ENCODE assay signal across 28 cellular contexts in the genomic region with DNA sequence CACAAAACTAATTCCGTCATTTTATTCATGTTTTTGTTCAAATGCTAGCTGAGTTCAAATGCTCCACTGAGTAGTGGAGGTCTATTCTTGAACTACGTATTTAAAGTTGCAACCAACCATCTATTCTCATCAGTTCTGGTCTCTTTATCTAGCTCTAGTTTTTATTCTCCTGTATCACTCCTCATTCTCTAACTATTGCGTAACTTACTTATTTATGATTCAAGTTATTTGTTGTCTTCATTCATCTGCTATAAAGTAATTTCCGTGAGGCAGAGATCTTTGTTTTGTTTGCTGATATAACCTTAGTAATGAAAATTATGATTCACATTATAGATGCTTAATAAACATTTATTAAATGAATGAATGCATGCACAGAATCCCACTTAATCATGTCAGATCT.
"Had no signal": no experiment of that assay in that cellular context is flagged by ENCODE, and none has a peak within 500 bp of the region (broad histone marks: within the 10 kb centered on the region; RNA-seq: fewer than 3 reads in every experiment).

No MANE protein-coding gene starts in this region.

- H3K9me3 ChIP-seq: ascending aorta, esophagus muscularis mucosa had no signal

- ATAC-seq: activated naive CD4-positive, alpha-beta T cell treated with anti-CD3 and anti-CD28 coated beads, Interleukin-2, amount 50 U/mL, for 72 hours; activated T-cell treated with anti-CD3 and anti-CD28 coated beads, Interleukin-2, amount 50 U/mL, for 72 hours; gastroesophageal sphincter had no signal

- H3K36me3 ChIP-seq: ascending aorta, breast epithelium, esophagus muscularis mucosa, gastroesophageal sphincter had no signal

- H3K4me3 ChIP-seq: ascending aorta, breast epithelium, coronary artery, dorsolateral prefrontal cortex, esophagus muscularis mucosa, gastroesophageal sphincter had no signal

- H3K4me1 ChIP-seq: ascending aorta, breast epithelium, esophagus muscularis mucosa, gastroesophageal sphincter had no signal

- DNase-seq: activated CD4-positive, alpha-beta memory T cell treated with anti-CD3 and anti-CD28 coated beads, Interleukin-2, amount 10 ng/mL, durations not matched to agents 7 days and 5 days; activated CD4-positive, alpha-beta T cell treated with anti-CD3 and anti-CD28 coated beads for 1 hour; activated CD4-positive, alpha-beta T cell treated with anti-CD3 and anti-CD28 coated beads for 4 hours; activated CD4-positive, alpha-beta T cell treated with anti-CD3 and anti-CD28 coated beads, Interleukin-2, amount 10 ng/mL, durations not matched to agents 7 days and 5 days; activated CD4-positive, alpha-beta T cell treated with anti-CD3 and anti-CD28 coated beads, Interleukin-2, amount 50 U/mL, for 4 hours; activated CD4-positive, CD25-positive, alpha-beta regulatory T cell; activated CD8-positive, alpha-beta memory T cell treated with anti-CD3 and anti-CD28 coated beads, Interleukin-2, amount 50 U/mL, for 48 hours; activated gamma-delta T cell; activated naive CD4-positive, alpha-beta T cell; activated naive CD4-positive, alpha-beta T cell treated with anti-CD3 and anti-CD28 coated beads, Interleukin-2, amount 10 ng/mL, durations not matched to agents 7 days and 5 days; activated naive CD8-positive, alpha-beta T cell treated with anti-CD3 and anti-CD28 coated beads, Interleukin-2, amount 10 ng/mL, durations not matched to agents 7 days and 5 days; activated T-cell treated with anti-CD3 and anti-CD28 coated beads for 4 hours; activated T-cell treated with anti-CD3 and anti-CD28 coated beads, Interleukin-2, amount 50 U/mL, for 24 hours; activated T-cell treated with anti-CD3 and anti-CD28 coated beads, Interleukin-2, amount 50 U/mL, for 72 hours; dorsolateral prefrontal cortex; effector memory CD4-positive, alpha-beta T cell; endodermal cell; erythroblast; foreskin melanocyte; head of caudate nucleus; hippocampal formation; T-helper 2 cell had no signal

- H3K27ac ChIP-seq: ascending aorta, breast epithelium, coronary artery, dorsolateral prefrontal cortex, esophagus muscularis mucosa, gastroesophageal sphincter had no signal

- H3K27me3 ChIP-seq: ascending aorta, breast epithelium, dorsolateral prefrontal cortex, esophagus muscularis mucosa, gastroesophageal sphincter had no signal
